In genomic region chr7:39958038-39958437, GRCh38 we compare ENCODE assay signal across 20 cellular contexts. TPM values are rescaled to one million over a fixed set of nuclear protein-coding genes. Genes with fewer than 3 reads are reported as not detected.
DNase-seq lines count a peak whose midpoint lies in the region; ATAC-seq and TF ChIP-seq lines count a peak whose summit lies in the region.
"Had no signal": no experiment of that assay in that cellular context is flagged by ENCODE, and none has a peak within 500 bp of the region (broad histone marks: within the 10 kb centered on the region; RNA-seq: fewer than 3 reads in every experiment).

No MANE protein-coding gene starts in this region.

- peaks cover 81% of the 10 kb centered on the region for H3K4me1 Mint-ChIP-seq in activated naive CD4-positive, alpha-beta T cell treated with anti-CD3 and anti-CD28 coated beads, Interleukin-2, amount 50 U/mL, for 24 hours
- peaks cover 16 to 85% (median 81%) of the 10 kb centered on the region in 4 donors for H3K4me1 Mint-ChIP-seq in naive thymus-derived CD8-positive, alpha-beta T cell

- no peak overlapping the region for H3K27ac ChIP-seq in OCI-LY3 (ENCODE audit: low read length)
- H3K27ac ChIP-seq: coronary artery, foreskin keratinocyte, tibial nerve had no signal

- H3K4me3 Mint-ChIP-seq in activated naive CD4-positive, alpha-beta T cell treated with anti-CD3 and anti-CD28 coated beads, Interleukin-2, amount 50 U/mL, for 24 hours = peak overlapping the region; percentile 51
- H3K4me3 Mint-ChIP-seq in naive thymus-derived CD8-positive, alpha-beta T cell = peak overlapping the region in 8 of 10 donors; percentile 9 to 61 (median 44)
- H3K4me3 Mint-ChIP-seq: stimulated activated effector memory CD8-positive, alpha-beta T cell treated with anti-CD3 and anti-CD28 coated beads, Interleukin-12 subunit alpha, Interleukin-12 subunit beta, amount 100 ng/mL, for 72 hours had no signal

- peaks cover 94% of the 10 kb centered on the region for H3K79me2 ChIP-seq in OCI-LY3 (ENCODE audit: low read length)

- peak overlapping the region; percentile 44 for H3K4me3 ChIP-seq in OCI-LY3 (ENCODE audit: low read length)
- H3K4me3 ChIP-seq: coronary artery, tibial nerve had no signal

- H3K36me3 Mint-ChIP-seq in activated naive CD4-positive, alpha-beta T cell treated with anti-CD3 and anti-CD28 coated beads, Interleukin-2, amount 50 U/mL, for 24 hours = peaks cover 11% of the 10 kb centered on the region
- H3K36me3 Mint-ChIP-seq in naive thymus-derived CD8-positive, alpha-beta T cell = peaks cover 0 to 41% (median 5%) of the 10 kb centered on the region in 3 donors

- H3K36me3 ChIP-seq in OCI-LY3 (replicated peaks; ENCODE audit: low read depth, low read length) = peaks cover 24% of the 10 kb centered on the region

- ATAC-seq in GM21576 (IDR thresholded peaks at IDR 0.05; ENCODE audit: unreplicated experiment) (peak; percentile 68), HG02798 (IDR thresholded peaks at IDR 0.05; ENCODE audit: poor library complexity, unreplicated experiment) (no peak)
- ATAC-seq in naive thymus-derived CD8-positive, alpha-beta T cell = no peak
- ATAC-seq: foreskin keratinocyte; right cardiac atrium; Right ventricle myocardium inferior; stimulated activated effector memory CD8-positive, alpha-beta T cell treated with anti-CD3 and anti-CD28 coated beads, Interleukin-12 subunit alpha, Interleukin-12 subunit beta, amount 100 ng/mL, for 72 hours had no signal

- H4K20me1 ChIP-seq in OCI-LY3 (ENCODE audit: insufficient read depth, low read length) = peaks cover 79% of the 10 kb centered on the region

- H3K27ac Mint-ChIP-seq in activated naive CD4-positive, alpha-beta T cell treated with anti-CD3 and anti-CD28 coated beads, Interleukin-2, amount 50 U/mL, for 24 hours = no peak overlapping the region
- peak overlapping the region in 4 of 10 donors; percentile 12 to 51 (median 34) for H3K27ac Mint-ChIP-seq in naive thymus-derived CD8-positive, alpha-beta T cell
- H3K27ac Mint-ChIP-seq: stimulated activated effector memory CD8-positive, alpha-beta T cell treated with anti-CD3 and anti-CD28 coated beads, Interleukin-12 subunit alpha, Interleukin-12 subunit beta, amount 100 ng/mL, for 72 hours had no signal

- POLR2A ChIA-PET in naive thymus-derived CD8-positive, alpha-beta T cell (lab: Charles Lee) = interaction anchor here (0.9 to 1.3 kb wide), 3 partner anchors 9 to 177 kb away, joined by 3 to 5 read pairs (median 3); partner anchors contain the start of genes MPLKIP and SUGCT

- H2AFZ ChIP-seq in OCI-LY3 (ENCODE audit: low read depth, low read length) = no peak overlapping the region

- H3K4me2 ChIP-seq in OCI-LY3 (ENCODE audit: low read length) = peak overlapping the region; percentile 75

- H3K27me3 Mint-ChIP-seq in activated naive CD4-positive, alpha-beta T cell treated with anti-CD3 and anti-CD28 coated beads, Interleukin-2, amount 50 U/mL, for 24 hours = no peaks in the 10 kb centered on the region
- H3K27me3 Mint-ChIP-seq in naive thymus-derived CD8-positive, alpha-beta T cell = no peaks in the 10 kb centered on the region

- TF ChIP-seq CTCF in OCI-LY3 (IDR thresholded peaks at IDR 0.05; ENCODE audit: low read depth, low read length) = no peak

- peaks cover 42% of the 10 kb centered on the region for H3K4me1 ChIP-seq in OCI-LY3 (ENCODE audit: low read length)

- no peaks in the 10 kb centered on the region for H3K9me3 ChIP-seq in OCI-LY3 (ENCODE audit: insufficient read depth, low read length)
- H3K9me3 ChIP-seq: tibial nerve had no signal

- DNase-seq in activated naive CD4-positive, alpha-beta T cell (lab: John Stamatoyannopoulos, UW) = no peak
- DNase-seq in naive thymus-derived CD8-positive, alpha-beta T cell = no peak
- DNase-seq in DMS114 treated with DMSO at 0.1 percent for 48 hours (lab: John Stamatoyannopoulos, UW; ENCODE audit: unreplicated experiment) = no peak
- DNase-seq in SK-N-DZ (ENCODE audit: low spot score) = no peak
- DNase-seq: 8988T; activated CD4-positive, alpha-beta T cell treated with anti-CD3 and anti-CD28 coated beads, Interleukin-2, amount 50 U/mL, for 1 hour; foreskin keratinocyte; midbrain; NCI-H187 treated with DMSO at 0.1 percent for 48 hours; NCI-H446 treated with DMSO at 0.1 percent for 48 hours; right cardiac atrium; stimulated activated CD4-positive, alpha-beta T cell treated with anti-CD3 and anti-CD28 coated beads, Interleukin-15, amount 100 ng/mL, for 24 hours had no signal

- H3K27me3 ChIP-seq in OCI-LY3 (ENCODE audit: low read depth, low read length) = no peaks in the 10 kb centered on the region
- H3K27me3 ChIP-seq: foreskin keratinocyte, tibial nerve had no signal

- H3K9ac ChIP-seq in OCI-LY3 (ENCODE audit: low read length) = no peak overlapping the region

- no peaks in the 10 kb centered on the region for H3K9me3 Mint-ChIP-seq in activated naive CD4-positive, alpha-beta T cell treated with anti-CD3 and anti-CD28 coated beads, Interleukin-2, amount 50 U/mL, for 24 hours
- no peaks in the 10 kb centered on the region for H3K9me3 Mint-ChIP-seq in naive thymus-derived CD8-positive, alpha-beta T cell
- H3K9me3 Mint-ChIP-seq: stimulated activated effector memory CD8-positive, alpha-beta T cell treated with anti-CD3 and anti-CD28 coated beads, Interleukin-12 subunit alpha, Interleukin-12 subunit beta, amount 100 ng/mL, for 72 hours had no signal

RNA-seq across cellular contexts. Expression of gene CDK13, which starts 8.0 kb away (rescaled TPM):
- 100 to 1,000 TPM; 100 to 102 TPM for total RNA-seq in naive thymus-derived CD8-positive, alpha-beta T cell
- 10 to 100 TPM; 26.1 to 38.0 (median 33.6) TPM for polyA plus RNA-seq in naive thymus-derived CD8-positive, alpha-beta T cell
- polyA plus RNA-seq in SK-N-DZ (2014; cell fraction: cytosol; rRNA removed) = 17.7 and 22.0 TPM in 2 replicates
- polyA plus RNA-seq in SK-N-DZ (2014; cell fraction: nucleus; rRNA removed) = 30.1 and 33.8 TPM in 2 replicates
